In the genomic region with DNA sequence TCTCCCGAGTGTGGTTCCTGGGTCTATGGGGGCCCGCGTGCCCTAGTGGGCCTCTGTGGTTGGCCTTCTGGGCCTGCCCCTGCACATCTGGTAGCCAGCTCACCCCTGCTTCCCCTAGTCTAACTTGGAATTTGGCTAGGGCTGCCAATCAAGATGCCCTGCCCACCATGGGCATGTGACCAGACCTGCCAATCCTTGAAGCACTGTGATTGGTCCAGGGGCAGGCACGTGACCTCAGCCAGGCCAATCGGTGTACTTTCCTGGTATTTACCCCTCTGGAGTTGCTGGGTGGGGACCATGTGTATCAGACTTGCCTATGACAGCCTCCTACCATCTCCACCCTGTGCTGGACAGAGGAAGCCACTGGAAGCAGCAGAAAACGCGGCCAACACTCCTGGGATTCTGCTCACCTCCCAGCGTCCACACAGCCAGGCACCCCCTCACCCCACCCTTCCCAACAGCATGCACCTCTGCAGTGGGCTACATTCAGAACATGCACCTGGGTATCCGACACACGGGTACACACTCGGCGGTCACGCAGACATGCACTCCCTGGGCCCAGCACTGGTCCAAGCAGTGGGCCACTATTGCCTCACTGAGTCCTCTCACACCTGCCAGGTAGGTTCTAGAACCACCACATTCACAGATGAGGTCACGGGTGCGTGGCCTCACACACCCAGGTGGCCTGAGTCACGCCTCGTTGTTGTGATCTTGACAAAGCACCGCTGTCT, we compare ENCODE assay signal across 15 cellular contexts.
A peak's percentile ranks its signal among the peaks of the same experiment; 100 is the strongest.
DNase-seq lines count a peak whose midpoint lies in the region; ATAC-seq and TF ChIP-seq lines count a peak whose summit lies in the region.
"Had no signal": no experiment of that assay in that cellular context is flagged by ENCODE, and none has a peak within 500 bp of the region (broad histone marks: within the 10 kb centered on the region; RNA-seq: fewer than 3 reads in every experiment).

No MANE protein-coding gene starts in this region.

- no peak overlapping the region for H2AK5ac ChIP-seq in IMR-90 (ENCODE audit: low read depth, low read length)
- peak overlapping the region; percentile 41 for H2AK5ac ChIP-seq in neuronal stem cell (ENCODE audit: low read depth, low read length)

- H3K4ac ChIP-seq in IMR-90 (ENCODE audit: low read depth, low read length): no peak overlapping the region
- H3K4ac ChIP-seq in neuronal stem cell (ENCODE audit: low read length): no peak overlapping the region

- no peaks in the 10 kb centered on the region for H4K20me1 ChIP-seq in BLaER1
- H4K20me1 ChIP-seq in IMR-90 (ENCODE audit: insufficient read depth, low read length): no peaks in the 10 kb centered on the region
- H4K20me1 ChIP-seq in hepatocyte (ENCODE audit: insufficient read depth, poor library complexity, severe bottlenecking): no peaks in the 10 kb centered on the region

- no peak overlapping the region for H4K91ac ChIP-seq in IMR-90 (ENCODE audit: insufficient read depth, low read depth, low read length)
- no peak overlapping the region for H4K91ac ChIP-seq in neuronal stem cell (ENCODE audit: low read depth, low read length, poor library complexity)

- H3K4me1 Mint-ChIP-seq in activated CD8-positive, alpha-beta T cell treated with anti-CD3 and anti-CD28 coated beads, Interleukin-2, amount 10 ng/mL, durations not matched to agents 7 days and 5 days (ENCODE audit: low read depth): no peaks in the 10 kb centered on the region
- H3K4me1 Mint-ChIP-seq: CD4-positive, CD25-positive, alpha-beta regulatory T cell had no signal

- H4K8ac ChIP-seq in IMR-90 (ENCODE audit: low read depth in 2 of 2, low read length in 2 of 2): no peak overlapping the region
- H4K8ac ChIP-seq in neuronal stem cell (ENCODE audit: low read depth, low read length): no peak overlapping the region

- H3K56ac ChIP-seq in IMR-90 (ENCODE audit: extremely low read depth, insufficient read depth, low read length): no peak overlapping the region

- H3K36me3 ChIP-seq in BLaER1 (peaks cover 6% of the 10 kb centered on the region; the same call in 1 of the 2 replicates), IMR-90 (ENCODE audit: control insufficient read depth, insufficient read depth, low read length) (no peaks in the 10 kb centered on the region), neuronal stem cell (replicated peaks in 1 of 2; ENCODE audit: control insufficient read depth in 2 of 2, insufficient read depth in 2 of 2, low read length in 2 of 2) (no peaks in the 10 kb centered on the region), hepatocyte (replicated peaks; ENCODE audit: insufficient read depth, low read depth) (no peaks in the 10 kb centered on the region)
- H3K36me3 ChIP-seq: HAP-1 had no signal

- H3K27me3 Mint-ChIP-seq in activated CD8-positive, alpha-beta T cell treated with anti-CD3 and anti-CD28 coated beads, Interleukin-2, amount 10 ng/mL, durations not matched to agents 7 days and 5 days (ENCODE audit: low read depth): peaks cover 3% of the 10 kb centered on the region

- POLR2A ChIA-PET in IMR-90 (lab: Charles Lee; ENCODE audit: unreplicated experiment): no interaction called here
- POLR2A ChIA-PET in activated CD8-positive, alpha-beta T cell treated with anti-CD3 and anti-CD28 coated beads, Interleukin-2, amount 10 ng/mL, durations not matched to agents 7 days and 5 days (lab: Charles Lee): no interaction called here

- dilution Hi-C loops in IMR-90 (cut with HindIII; ENCODE audit: low sequenced_read_pairs, unreplicated experiment): no loop called here

- H3K79me1 ChIP-seq in IMR-90 (ENCODE audit: low read depth in 1 of 2, low read length in 2 of 2) (no peaks in the 10 kb centered on the region), neuronal stem cell (ENCODE audit: low read depth, low read length) (no peaks in the 10 kb centered on the region)

- no peak for TF ChIP-seq RAD21 in IMR-90 (IDR thresholded peaks at IDR 0.05; ENCODE audit: low read length)

- H2BK5ac ChIP-seq in IMR-90 (ENCODE audit: low read depth, low read length, poor library complexity, severe bottlenecking) (no peak overlapping the region), neuronal stem cell (ENCODE audit: low read length) (peak overlapping the region; percentile 22)

- no peak overlapping the region for H3K4me3 Mint-ChIP-seq in activated CD8-positive, alpha-beta T cell treated with anti-CD3 and anti-CD28 coated beads, Interleukin-2, amount 10 ng/mL, durations not matched to agents 7 days and 5 days
- H3K4me3 Mint-ChIP-seq: CD4-positive, CD25-positive, alpha-beta regulatory T cell had no signal

- peaks cover 32% of the 10 kb centered on the region for H3K9me3 ChIP-seq in BLaER1
- peaks cover 31% of the 10 kb centered on the region for H3K9me3 ChIP-seq in IMR-90 (ENCODE audit: control insufficient read depth, insufficient read depth, low read length)
- H3K9me3 ChIP-seq in neuronal stem cell (replicated peaks in 1 of 2; ENCODE audit: control insufficient read depth in 2 of 2, insufficient read depth in 1 of 2, low read depth in 1 of 2, low read length in 2 of 2): peaks cover 0 to 6% of the 10 kb centered on the region in 2 donors
- no peaks in the 10 kb centered on the region for H3K9me3 ChIP-seq in hepatocyte (ENCODE audit: low read depth)
- H3K9me3 ChIP-seq: HAP-1 had no signal

- no peak overlapping the region for H2BK12ac ChIP-seq in neuronal stem cell (ENCODE audit: low read length)

- H3K4me2 ChIP-seq in BLaER1 (peak overlapping the region; percentile 81), IMR-90 (ENCODE audit: low read depth, low read length) (no peak overlapping the region), neuronal stem cell (ENCODE audit: insufficient read depth, low read length, poor library complexity, severe bottlenecking) (no peak overlapping the region), hepatocyte (no peak overlapping the region)

- TF ChIP-seq POLR2A in IMR-90 (IDR thresholded peaks at IDR 0.05; ENCODE audit: low read depth, low read length): no peak

- no peak overlapping the region for H4K5ac ChIP-seq in IMR-90 (ENCODE audit: low read depth, low read length)

- in situ Hi-C loops in IMR-90 (cut with MboI; ENCODE audit: low sequenced_read_pairs): no loop called here
- in situ Hi-C loops in SK-MEL-5 (cut with HindIII; ENCODE audit: low pct_unique_long_range_greater_than_20kb, low sequenced_read_pairs): no loop called here

- H3K27ac ChIP-seq in BLaER1: no peak overlapping the region
- H3K27ac ChIP-seq in IMR-90 (ENCODE audit: insufficient read depth, low read length): no peak overlapping the region
- no peak overlapping the region for H3K27ac ChIP-seq in neuronal stem cell (replicated peaks; ENCODE audit: low read length)
- no peak overlapping the region for H3K27ac ChIP-seq in hepatocyte
- H3K27ac ChIP-seq: RWPE1 had no signal

- no peak for TF ChIP-seq CTCF in IMR-90 (conservative IDR thresholded peaks at IDR 0.05; ENCODE audit: low read depth, low read length)
- TF ChIP-seq CTCF in hepatocyte (IDR thresholded peaks at IDR 0.05; ENCODE audit: poor library complexity): no peak

- DNase-seq in IMR-90 (no peak), SK-MEL-5 (ENCODE audit: low read depth, low spot score) (peak; percentile 66), neuronal stem cell (ENCODE audit: low spot score) (no peak), NCI-H748 treated with DMSO at 0.1 percent for 48 hours (lab: John Stamatoyannopoulos, UW) (no peak), OCI-M1 (lab: John Stamatoyannopoulos, UW) (no peak), hepatocyte (ENCODE audit: low spot score) (no peak)
- no peak for DNase-seq in activated CD8-positive, alpha-beta T cell treated with anti-CD3 and anti-CD28 coated beads, Interleukin-2, amount 10 ng/mL, durations not matched to agents 7 days and 5 days
- DNase-seq: Calu3; CD4-positive, CD25-positive, alpha-beta regulatory T cell; Kasumi-1; NCI-H187; NCI-H345 had no signal

- H2BK120ac ChIP-seq in IMR-90 (ENCODE audit: low read depth, low read length): no peak overlapping the region
- H2BK120ac ChIP-seq in neuronal stem cell (ENCODE audit: low read depth, low read length): no peak overlapping the region

- H3K9me3 Mint-ChIP-seq in activated CD8-positive, alpha-beta T cell treated with anti-CD3 and anti-CD28 coated beads, Interleukin-2, amount 10 ng/mL, durations not matched to agents 7 days and 5 days (ENCODE audit: insufficient read depth): no peaks in the 10 kb centered on the region
- H3K9me3 Mint-ChIP-seq: CD4-positive, CD25-positive, alpha-beta regulatory T cell had no signal

- no peaks in the 10 kb centered on the region for H3K9me2 ChIP-seq in hepatocyte (replicated peaks; ENCODE audit: insufficient read depth)

- intact Hi-C loops in IMR-90 (cut with micrococcal nuclease): no loop called here

- H3K27ac Mint-ChIP-seq in activated CD8-positive, alpha-beta T cell treated with anti-CD3 and anti-CD28 coated beads, Interleukin-2, amount 10 ng/mL, durations not matched to agents 7 days and 5 days: no peak overlapping the region
- H3K27ac Mint-ChIP-seq: CD4-positive, CD25-positive, alpha-beta regulatory T cell had no signal

- CTCF ChIA-PET in IMR-90 (lab: Yijun Ruan, JAX): no interaction called here
- CTCF ChIA-PET in activated CD8-positive, alpha-beta T cell treated with anti-CD3 and anti-CD28 coated beads, Interleukin-2, amount 10 ng/mL, durations not matched to agents 7 days and 5 days (lab: Charles Lee): no interaction called here

- H3K9ac ChIP-seq in BLaER1: no peak overlapping the region
- H3K9ac ChIP-seq in IMR-90 (ENCODE audit: low read depth, low read length): no peak overlapping the region
- H3K9ac ChIP-seq in neuronal stem cell (ENCODE audit: low read depth, low read length, poor library complexity): no peak overlapping the region

- no TSS peak for BruUV-seq in IMR-90 (replicated peaks; lab: Mats Ljungman, UMichigan)

- H3K4me1 ChIP-seq in BLaER1: peaks cover 52% of the 10 kb centered on the region
- no peaks in the 10 kb centered on the region for H3K4me1 ChIP-seq in IMR-90 (ENCODE audit: control insufficient read depth, insufficient read depth, low read length)
- H3K4me1 ChIP-seq in neuronal stem cell (ENCODE audit: control insufficient read depth in 2 of 2, insufficient read depth in 1 of 2, low read depth in 1 of 2, low read length in 2 of 2): peaks cover 0 to 12% of the 10 kb centered on the region in 2 donors
- H3K4me1 ChIP-seq in hepatocyte (ENCODE audit: insufficient read depth): no peaks in the 10 kb centered on the region
- H3K4me1 ChIP-seq: HAP-1 had no signal

- H3K27me3 ChIP-seq in BLaER1: 0 out of 2 replicates have a peak, but pooled peaks cover 7% of the 10 kb centered on the region
- peaks cover 4% of the 10 kb centered on the region; the same call in 1 of the 2 replicates for H3K27me3 ChIP-seq in IMR-90 (ENCODE audit: control insufficient read depth, insufficient read depth, low read length)
- H3K27me3 ChIP-seq in neuronal stem cell (ENCODE audit: control insufficient read depth in 3 of 3, insufficient read depth in 3 of 3, low read depth in 1 of 3, low read length in 3 of 3): peaks cover 0 to 15% (median 2%) of the 10 kb centered on the region in 3 experiments
- no peaks in the 10 kb centered on the region for H3K27me3 ChIP-seq in hepatocyte

- H3K9me1 ChIP-seq in IMR-90 (ENCODE audit: insufficient read depth, low read length): no peaks in the 10 kb centered on the region

- H3K4me3 ChIP-seq in BLaER1 (no peak overlapping the region), IMR-90 (ENCODE audit: insufficient read depth, low read depth, low read length) (no peak overlapping the region), neuronal stem cell (ENCODE audit: low read length in 2 of 2) (no peak overlapping the region), hepatocyte (no peak overlapping the region)
- H3K4me3 ChIP-seq: HAP-1 had no signal

- no peak overlapping the region for H3K18ac ChIP-seq in IMR-90 (ENCODE audit: low read depth, low read length)
- H3K18ac ChIP-seq in neuronal stem cell (ENCODE audit: low read length): no peak overlapping the region

- H3K79me2 ChIP-seq in hepatocyte: no peaks in the 10 kb centered on the region

- WGBS in IMR-90 (ENCODE audit: extremely low coverage in 2 of 2, insufficient read length in 1 of 2), 2 experiments: 91% methylated on average over 13 of the region's 18 CpGs; no CpG with 5 or more reads in 1 of the 2 experiments
- WGBS in neuronal stem cell (ENCODE audit: extremely low coverage in 2 of 2, insufficient read length in 2 of 2, insufficient replicate concordance in 1 of 2), 2 donors: no CpG with 5 or more reads among the region's 18 CpGs
- WGBS in hepatocyte (ENCODE audit: low lambda C conversion rate, missing lambda C conversion rate): 95% methylated on average over 18 of the region's 18 CpGs

- H3K36me3 Mint-ChIP-seq in activated CD8-positive, alpha-beta T cell treated with anti-CD3 and anti-CD28 coated beads, Interleukin-2, amount 10 ng/mL, durations not matched to agents 7 days and 5 days (ENCODE audit: low read depth): no peaks in the 10 kb centered on the region
- H3K36me3 Mint-ChIP-seq: CD4-positive, CD25-positive, alpha-beta regulatory T cell had no signal

- no peak overlapping the region for H2AFZ ChIP-seq in IMR-90 (replicated peaks; ENCODE audit: low read length, poor library complexity)
- H2AFZ ChIP-seq in neuronal stem cell (ENCODE audit: low read length): no peak overlapping the region
- no peak overlapping the region for H2AFZ ChIP-seq in hepatocyte

- H2AK9ac ChIP-seq in IMR-90 (replicated peaks; ENCODE audit: low read depth, low read length, poor library complexity): no peak overlapping the region

- no peak overlapping the region for H3K14ac ChIP-seq in IMR-90 (replicated peaks; ENCODE audit: low read depth, low read length)
- H3K14ac ChIP-seq in neuronal stem cell (ENCODE audit: low read length): peak overlapping the region; percentile 56

- no peak for ATAC-seq in IMR-90 (ENCODE audit: low read depth)
- no peak for ATAC-seq in activated CD8-positive, alpha-beta T cell treated with anti-CD3 and anti-CD28 coated beads, Interleukin-2, amount 10 ng/mL, durations not matched to agents 7 days and 5 days

- no peak overlapping the region for H3K23ac ChIP-seq in IMR-90 (ENCODE audit: low read depth, low read length)
- H3K23ac ChIP-seq in neuronal stem cell (ENCODE audit: low read depth, low read length, poor library complexity): no peak overlapping the region

- H2BK20ac ChIP-seq in IMR-90 (ENCODE audit: low read depth, low read length): no peak overlapping the region

- no peak overlapping the region for H2BK15ac ChIP-seq in IMR-90 (ENCODE audit: low read depth, low read length)
- peak overlapping the region; percentile 22 for H2BK15ac ChIP-seq in neuronal stem cell (ENCODE audit: low read length)
